Comparison of ENCODE assay signal across 1 cellular context in genomic region chr2:164840458-164840929, GRCh38.
TF ChIP-seq lines count a peak whose summit lies in the region.

No MANE protein-coding gene starts in this region.

TF ChIP-seq in HEK293, 187 proteins besides CTCF, POLR2A, EP300 and RAD21 (continued from another document):
- TF ChIP-seq ZNF280D (tag by site-specific recombination; IDR thresholded peaks at IDR 0.05) = no peak
- TF ChIP-seq ZNF501 (tag by site-specific recombination; IDR thresholded peaks at IDR 0.05) = 0 out of 2 replicates have a peak, but pooled peaks have one; percentile 29
- TF ChIP-seq ZNF510 (tag by site-specific recombination; IDR thresholded peaks at IDR 0.05; ENCODE audit: insufficient replicate concordance) = no peak
- TF ChIP-seq ZBTB8A (tag by site-specific recombination; IDR thresholded peaks at IDR 0.05) = peak; percentile 91
- TF ChIP-seq KLF8 (tag by site-specific recombination; IDR thresholded peaks at IDR 0.05) = peak; percentile 35; the same call in 1 of the 2 replicates
- TF ChIP-seq ZFHX2 (tag by site-specific recombination; conservative IDR thresholded peaks at IDR 0.05) = 0 out of 2 replicates have a peak, but pooled peaks have one; percentile 17
- peak; percentile 45; the same call in 1 of the 2 replicates for TF ChIP-seq PATZ1 (tag by site-specific recombination; IDR thresholded peaks at IDR 0.05)
- TF ChIP-seq ZNF114 (tag by site-specific recombination; IDR thresholded peaks at IDR 0.05) = no peak
- no peak for TF ChIP-seq OVOL3 (tag by site-specific recombination; IDR thresholded peaks at IDR 0.05)
- no peak for TF ChIP-seq ZNF549 (tag by site-specific recombination; IDR thresholded peaks at IDR 0.05)
